Comparison of ENCODE assay signal across 7 cellular contexts in genomic region chr15:34514251-34514760, GRCh38.
DNase-seq lines count a peak whose midpoint lies in the region; ATAC-seq, FAIRE-seq and TF ChIP-seq lines count a peak whose summit lies in the region.

No MANE protein-coding gene starts in this region.

- H3K9me3 ChIP-seq in mucosa of rectum (ENCODE audit: control insufficient read depth in 2 of 2, low read length in 2 of 2) = no peaks in the 10 kb centered on the region

- CTCF ChIA-PET in T-cell (lab: Charles Lee) = interaction anchor here in 1 of 2 donors (0.6 kb wide), 1 partner anchor 575 kb away, joined by 3 read pairs; no protein-coding TSS in a partner anchor

- H3K9ac ChIP-seq in mucosa of rectum (ENCODE audit: low read depth in 1 of 2, low read length in 2 of 2) = peak overlapping the region in 1 of 2 donors; percentile 33

- H3K9me3 Mint-ChIP-seq in T-cell = no peaks in the 10 kb centered on the region

- no peak overlapping the region for H3K27ac Mint-ChIP-seq in T-cell

- no peaks in the 10 kb centered on the region for H3K4me1 ChIP-seq in mucosa of rectum (ENCODE audit: control insufficient read depth in 2 of 2, insufficient read depth in 2 of 2, low read length in 2 of 2)

- no peaks in the 10 kb centered on the region for H3K36me3 Mint-ChIP-seq in T-cell

- H3K4me3 ChIP-seq in GM12875 (ENCODE audit: low read depth, low read length) (peak overlapping the region; percentile 78), mucosa of rectum (ENCODE audit: low read length in 2 of 2) (peak overlapping the region; percentile 46 to 61)

- H3K27me3 Mint-ChIP-seq in T-cell = peaks cover 47 to 58% of the 10 kb centered on the region in 2 donors

- H3K36me3 ChIP-seq in mucosa of rectum (ENCODE audit: control insufficient read depth in 2 of 2, insufficient read depth in 2 of 2, low read length in 2 of 2) = no peaks in the 10 kb centered on the region

- H3K4me1 Mint-ChIP-seq in T-cell = peaks cover 9 to 21% (median 21%) of the 10 kb centered on the region in 3 donors

- no peak overlapping the region for H3K27ac ChIP-seq in mucosa of rectum (ENCODE audit: low read depth in 2 of 2, low read length in 2 of 2)

- POLR2A ChIA-PET in T-cell (lab: Charles Lee) = no interaction called here

- no peak for TF ChIP-seq CTCF in GM12875 (IDR thresholded peaks at IDR 0.05; ENCODE audit: borderline replicate concordance, insufficient read depth, low read depth, low read length)

- peaks cover 2 to 9% of the 10 kb centered on the region in 2 donors for H3K27me3 ChIP-seq in mucosa of rectum (ENCODE audit: control insufficient read depth in 2 of 2, insufficient read depth in 2 of 2, low read length in 2 of 2)

- peak overlapping the region; percentile 66 to 82 (median 75) for H3K4me3 Mint-ChIP-seq in T-cell

- peak in 2 of 34 experiments; percentile 8 to 10 for DNase-seq in T-cell
- DNase-seq in epidermal melanocyte (ENCODE audit: insufficient read length, low spot score) = peak; percentile 43
- DNase-seq in urothelium cell line (ENCODE audit: low spot score) = peak; percentile 62

- no peak for FAIRE-seq in urothelium cell line (lab: Jason Lieb, UNC)

- ATAC-seq in HG02571 (IDR thresholded peaks at IDR 0.05; ENCODE audit: unreplicated experiment) (peak; percentile 62), T-cell (replicated peaks in 1 of 4) (peak; percentile 50 to 61 (median 54)), HG02759 (IDR thresholded peaks at IDR 0.05; ENCODE audit: unreplicated experiment) (no peak)
